1 cellular context compared by ENCODE assay signal in the genomic region with DNA sequence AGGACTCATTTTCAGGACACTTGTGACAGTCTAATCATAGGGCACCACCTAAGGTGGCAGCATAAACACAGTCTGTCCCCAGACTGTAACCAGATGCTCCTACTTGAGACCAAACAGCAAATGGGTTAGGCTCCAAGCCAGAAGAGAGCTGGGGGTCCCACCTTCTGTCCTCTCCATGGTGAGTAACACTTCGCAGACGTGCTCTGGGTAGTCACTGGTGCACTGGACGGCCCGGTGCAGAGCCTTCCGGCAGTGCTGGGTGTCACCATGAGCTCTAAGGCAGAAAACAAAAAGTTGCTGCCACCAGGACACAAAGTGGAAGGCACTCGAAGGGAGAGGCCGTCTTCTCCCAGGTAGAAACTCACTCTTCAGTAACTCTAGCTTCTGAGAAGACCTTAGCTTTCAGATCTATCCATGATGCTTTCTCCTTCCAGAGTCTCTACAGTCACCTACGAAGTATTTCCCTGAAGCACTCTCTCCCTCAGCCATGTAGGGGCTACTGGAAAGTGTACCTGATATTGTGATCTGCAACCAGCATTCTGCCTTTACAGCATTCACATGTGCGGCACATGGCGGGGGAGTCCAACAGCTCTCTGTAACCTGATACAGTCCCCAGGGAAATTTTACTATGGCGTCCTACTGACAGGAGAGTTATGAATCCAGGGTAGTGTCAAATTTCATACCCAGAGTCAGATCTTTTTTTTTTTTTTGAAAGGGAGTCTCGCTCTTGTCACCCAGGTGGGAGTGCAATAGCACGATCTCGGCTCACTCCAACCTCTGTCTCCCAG.
TF ChIP-seq lines count a peak whose summit lies in the region.

No MANE protein-coding gene starts in this region.

TF ChIP-seq in K562, 482 proteins besides CTCF, POLR2A, EP300 and RAD21 (continues in another document):
- TF ChIP-seq ZNF518B (CRISPR knock-in tag; IDR thresholded peaks at IDR 0.05) (no peak), NCOA6 (IDR thresholded peaks at IDR 0.05) (no peak), ZNF232 (CRISPR knock-in tag; IDR thresholded peaks at IDR 0.05) (no peak), MBD2 (IDR thresholded peaks at IDR 0.05; ENCODE audit: borderline replicate concordance, low read depth) (no peak), CCAR2 (IDR thresholded peaks at IDR 0.05; ENCODE audit: low read depth, low read length) (no peak), DNMT1 (IDR thresholded peaks at IDR 0.05) (no peak), ZNF644 (tag; IDR thresholded peaks at IDR 0.05; ENCODE audit: low read depth) (no peak), BCOR (IDR thresholded peaks at IDR 0.05) (no peak), RAD51 (IDR thresholded peaks at IDR 0.05; ENCODE audit: borderline replicate concordance, low read depth) (no peak), ZBTB11 (CRISPR knock-in tag; IDR thresholded peaks at IDR 0.05) (no peak), RBBP5 (IDR thresholded peaks at IDR 0.05; ENCODE audit: borderline replicate concordance, insufficient read depth, low read length, poor library complexity, severe bottlenecking) (no peak), E2F5 (CRISPR knock-in tag; IDR thresholded peaks at IDR 0.05) (no peak), BACH1 (tag; IDR thresholded peaks at IDR 0.05) (no peak), ZNF165 (CRISPR knock-in tag; IDR thresholded peaks at IDR 0.05; ENCODE audit: borderline replicate concordance) (no peak), CREB3L1 (IDR thresholded peaks at IDR 0.05; ENCODE audit: borderline replicate concordance, low read depth) (no peak), MIER1 (IDR thresholded peaks at IDR 0.05; ENCODE audit: low read depth) (no peak), GABPB2 (CRISPR knock-in tag; conservative IDR thresholded peaks at IDR 0.05) (no peak), GATAD2B (IDR thresholded peaks at IDR 0.05; ENCODE audit: borderline replicate concordance) (no peak), ZNF239 (CRISPR knock-in tag; IDR thresholded peaks at IDR 0.05) (no peak), CHCHD3 (CRISPR knock-in tag; IDR thresholded peaks at IDR 0.05) (no peak), OTX1 (CRISPR knock-in tag; IDR thresholded peaks at IDR 0.05) (no peak), ZNF766 (CRISPR knock-in tag; conservative IDR thresholded peaks at IDR 0.05) (no peak), TCF3 (CRISPR knock-in tag; IDR thresholded peaks at IDR 0.05) (no peak), HMGXB4 (CRISPR knock-in tag; IDR thresholded peaks at IDR 0.05) (no peak), SIN3B (IDR thresholded peaks at IDR 0.05; ENCODE audit: low read depth) (no peak), L3MBTL2 (IDR thresholded peaks at IDR 0.05) (peak; percentile 73)
- TF ChIP-seq, protein P1, sequence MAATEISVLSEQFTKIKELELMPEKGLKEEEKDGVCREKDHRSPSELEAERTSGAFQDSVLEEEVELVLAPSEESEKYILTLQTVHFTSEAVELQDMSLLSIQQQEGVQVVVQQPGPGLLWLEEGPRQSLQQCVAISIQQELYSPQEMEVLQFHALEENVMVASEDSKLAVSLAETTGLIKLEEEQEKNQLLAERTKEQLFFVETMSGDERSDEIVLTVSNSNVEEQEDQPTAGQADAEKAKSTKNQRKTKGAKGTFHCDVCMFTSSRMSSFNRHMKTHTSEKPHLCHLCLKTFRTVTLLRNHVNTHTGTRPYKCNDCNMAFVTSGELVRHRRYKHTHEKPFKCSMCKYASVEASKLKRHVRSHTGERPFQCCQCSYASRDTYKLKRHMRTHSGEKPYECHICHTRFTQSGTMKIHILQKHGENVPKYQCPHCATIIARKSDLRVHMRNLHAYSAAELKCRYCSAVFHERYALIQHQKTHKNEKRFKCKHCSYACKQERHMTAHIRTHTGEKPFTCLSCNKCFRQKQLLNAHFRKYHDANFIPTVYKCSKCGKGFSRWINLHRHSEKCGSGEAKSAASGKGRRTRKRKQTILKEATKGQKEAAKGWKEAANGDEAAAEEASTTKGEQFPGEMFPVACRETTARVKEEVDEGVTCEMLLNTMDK (IDR thresholded peaks at IDR 0.05; ENCODE audit: borderline replicate concordance, insufficient read depth, low read depth, low read length, poor library complexity, severe bottlenecking) = no peak
- TF ChIP-seq, protein P2, sequence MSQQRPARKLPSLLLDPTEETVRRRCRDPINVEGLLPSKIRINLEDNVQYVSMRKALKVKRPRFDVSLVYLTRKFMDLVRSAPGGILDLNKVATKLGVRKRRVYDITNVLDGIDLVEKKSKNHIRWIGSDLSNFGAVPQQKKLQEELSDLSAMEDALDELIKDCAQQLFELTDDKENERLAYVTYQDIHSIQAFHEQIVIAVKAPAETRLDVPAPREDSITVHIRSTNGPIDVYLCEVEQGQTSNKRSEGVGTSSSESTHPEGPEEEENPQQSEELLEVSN (IDR thresholded peaks at IDR 0.05; ENCODE audit: borderline replicate concordance in 1 of 2, extremely low read depth in 1 of 2, insufficient read depth in 1 of 2, insufficient read length in 1 of 2, low read depth in 1 of 2, low read length in 1 of 2, poor library complexity in 1 of 2, severe bottlenecking in 1 of 2) = peak; percentile 31 to 60
- TF ChIP-seq, protein P3, sequence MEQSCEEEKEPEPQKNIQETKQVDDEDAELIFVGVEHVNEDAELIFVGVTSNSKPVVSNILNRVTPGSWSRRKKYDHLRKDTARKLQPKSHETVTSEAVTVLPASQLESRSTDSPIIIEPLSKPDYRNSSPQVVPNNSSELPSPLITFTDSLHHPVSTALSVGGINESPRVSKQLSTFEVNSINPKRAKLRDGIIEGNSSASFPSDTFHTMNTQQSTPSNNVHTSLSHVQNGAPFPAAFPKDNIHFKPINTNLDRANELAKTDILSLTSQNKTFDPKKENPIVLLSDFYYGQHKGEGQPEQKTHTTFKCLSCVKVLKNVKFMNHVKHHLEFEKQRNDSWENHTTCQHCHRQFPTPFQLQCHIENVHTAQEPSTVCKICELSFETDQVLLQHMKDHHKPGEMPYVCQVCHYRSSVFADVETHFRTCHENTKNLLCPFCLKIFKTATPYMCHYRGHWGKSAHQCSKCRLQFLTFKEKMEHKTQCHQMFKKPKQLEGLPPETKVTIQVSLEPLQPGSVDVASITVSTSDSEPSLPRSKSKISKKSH (CRISPR knock-in tag; IDR thresholded peaks at IDR 0.05) = no peak
- TF ChIP-seq, protein P4, sequence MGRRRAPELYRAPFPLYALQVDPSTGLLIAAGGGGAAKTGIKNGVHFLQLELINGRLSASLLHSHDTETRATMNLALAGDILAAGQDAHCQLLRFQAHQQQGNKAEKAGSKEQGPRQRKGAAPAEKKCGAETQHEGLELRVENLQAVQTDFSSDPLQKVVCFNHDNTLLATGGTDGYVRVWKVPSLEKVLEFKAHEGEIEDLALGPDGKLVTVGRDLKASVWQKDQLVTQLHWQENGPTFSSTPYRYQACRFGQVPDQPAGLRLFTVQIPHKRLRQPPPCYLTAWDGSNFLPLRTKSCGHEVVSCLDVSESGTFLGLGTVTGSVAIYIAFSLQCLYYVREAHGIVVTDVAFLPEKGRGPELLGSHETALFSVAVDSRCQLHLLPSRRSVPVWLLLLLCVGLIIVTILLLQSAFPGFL (CRISPR knock-in tag; IDR thresholded peaks at IDR 0.05) = no peak
- TF ChIP-seq, protein P5, sequence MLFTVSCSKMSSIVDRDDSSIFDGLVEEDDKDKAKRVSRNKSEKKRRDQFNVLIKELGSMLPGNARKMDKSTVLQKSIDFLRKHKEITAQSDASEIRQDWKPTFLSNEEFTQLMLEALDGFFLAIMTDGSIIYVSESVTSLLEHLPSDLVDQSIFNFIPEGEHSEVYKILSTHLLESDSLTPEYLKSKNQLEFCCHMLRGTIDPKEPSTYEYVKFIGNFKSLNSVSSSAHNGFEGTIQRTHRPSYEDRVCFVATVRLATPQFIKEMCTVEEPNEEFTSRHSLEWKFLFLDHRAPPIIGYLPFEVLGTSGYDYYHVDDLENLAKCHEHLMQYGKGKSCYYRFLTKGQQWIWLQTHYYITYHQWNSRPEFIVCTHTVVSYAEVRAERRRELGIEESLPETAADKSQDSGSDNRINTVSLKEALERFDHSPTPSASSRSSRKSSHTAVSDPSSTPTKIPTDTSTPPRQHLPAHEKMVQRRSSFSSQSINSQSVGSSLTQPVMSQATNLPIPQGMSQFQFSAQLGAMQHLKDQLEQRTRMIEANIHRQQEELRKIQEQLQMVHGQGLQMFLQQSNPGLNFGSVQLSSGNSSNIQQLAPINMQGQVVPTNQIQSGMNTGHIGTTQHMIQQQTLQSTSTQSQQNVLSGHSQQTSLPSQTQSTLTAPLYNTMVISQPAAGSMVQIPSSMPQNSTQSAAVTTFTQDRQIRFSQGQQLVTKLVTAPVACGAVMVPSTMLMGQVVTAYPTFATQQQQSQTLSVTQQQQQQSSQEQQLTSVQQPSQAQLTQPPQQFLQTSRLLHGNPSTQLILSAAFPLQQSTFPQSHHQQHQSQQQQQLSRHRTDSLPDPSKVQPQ (CRISPR knock-in tag; IDR thresholded peaks at IDR 0.05; ENCODE audit: borderline replicate concordance) = no peak
